1 cellular context compared by ENCODE assay signal in genomic region chr4:151675366-151676060, GRCh38.
TF ChIP-seq lines count a peak whose summit lies in the region.

No MANE protein-coding gene starts in this region.

TF ChIP-seq in GM23338, 12 proteins besides CTCF, POLR2A, EP300 and RAD21 (continued from another document):
- TF ChIP-seq ZNF462 (CRISPR knock-in tag; IDR thresholded peaks at IDR 0.05) (no peak), ZNF114 (CRISPR knock-in tag; IDR thresholded peaks at IDR 0.05) (no peak), ETS1 (IDR thresholded peaks at IDR 0.05) (no peak)
